ENCODE assay signal across 8 cellular contexts in the genomic region with DNA sequence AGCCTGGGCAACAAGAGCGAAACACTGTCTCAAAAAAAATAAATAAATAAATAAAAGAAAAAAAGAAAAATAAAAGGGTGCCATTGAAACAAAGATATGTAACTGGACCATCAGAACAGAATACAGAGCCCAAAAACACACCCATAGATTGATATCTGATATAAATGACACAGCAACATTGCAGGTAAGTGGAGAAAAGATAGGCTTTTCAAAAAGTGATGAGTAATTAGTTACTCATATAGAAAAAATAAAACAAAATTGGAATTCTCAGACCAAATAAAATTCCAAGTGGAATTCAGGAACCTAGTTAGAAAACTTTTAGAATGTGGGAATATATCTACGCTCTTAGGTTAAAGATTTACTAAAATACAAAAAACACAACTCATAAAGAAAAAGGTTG.
"Had no signal": no experiment of that assay in that cellular context is flagged by ENCODE, and none has a peak within 500 bp of the region (broad histone marks: within the 10 kb centered on the region; RNA-seq: fewer than 3 reads in every experiment).

No MANE protein-coding gene starts in this region.

- DNase-seq: GDM1, GF-D8 had no signal

- H3K4me3 ChIP-seq: GM12878 had no signal

- FAIRE-seq: G401.6, GM12878, GM12891, GM12892, GM18507, GM19239 had no signal

- ATAC-seq: GM12878 had no signal
